ENCODE assay signal across 12 cellular contexts in the genomic region with DNA sequence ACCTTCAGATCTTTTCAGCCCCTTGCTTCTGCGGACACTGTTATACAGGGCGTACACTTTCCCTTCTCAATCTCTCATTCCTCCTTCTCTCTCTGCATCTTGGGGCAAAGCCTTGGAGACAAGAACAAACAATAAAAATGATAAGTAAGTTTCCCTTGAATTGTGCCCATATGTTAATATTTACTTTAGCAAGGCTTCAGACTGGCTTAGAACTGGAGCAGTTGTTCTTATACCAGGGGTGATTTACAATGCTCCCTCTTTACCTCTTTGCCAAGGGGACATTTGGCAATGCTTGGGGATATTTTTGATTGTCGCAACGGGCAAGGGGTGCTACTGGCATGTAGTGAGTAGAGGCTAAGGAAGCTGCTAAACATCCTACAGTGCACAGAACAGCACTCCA. TPM values are rescaled to one million over a fixed set of nuclear protein-coding genes. Genes with fewer than 3 reads are reported as not detected.
"Had no signal": no experiment of that assay in that cellular context is flagged by ENCODE, and none has a peak within 500 bp of the region (broad histone marks: within the 10 kb centered on the region; RNA-seq: fewer than 3 reads in every experiment).

No MANE protein-coding gene starts in this region.

- H3K4me1 ChIP-seq: HAP-1 had no signal

- FAIRE-seq: H1, H54 had no signal

- H2AFZ ChIP-seq: GM23248, GM23338 had no signal

- ATAC-seq: GM23338, HCT116 had no signal

- H3K27ac ChIP-seq: GM23248 had no signal

- H3K4me3 Mint-ChIP-seq: GM23338, H9, HFFc6 had no signal

- H3K4me3 ChIP-seq: GM23248, GM23338, HAP-1 had no signal

- H3K27ac Mint-ChIP-seq: GM23338, H9, HFFc6 had no signal

- H3K9me3 Mint-ChIP-seq: GM23338, H9, HFFc6 had no signal

- H3K4me2 ChIP-seq: GM23338 had no signal

- H3K9me3 ChIP-seq: HAP-1 had no signal

- DNase-seq: GM23248, GOT3, H7, H9, HCEC 1CT, HFFc6 had no signal

- H3K9ac ChIP-seq: GM23248 had no signal

RNA-seq across cellular contexts. Expression of a gene that starts 31.7 kb away (rescaled TPM):
- total RNA-seq: GM23248, GM23338, H1, H4, H7, H9, HFFc6 had no signal
- polyA plus RNA-seq: GM23248, GM23338 had no signal

RNA-seq across cellular contexts. Expression of a gene that starts 51.6 kb away (rescaled TPM):
- total RNA-seq: H4 had no signal
